Comparison of ENCODE assay signal across 1 cellular context in the genomic region with DNA sequence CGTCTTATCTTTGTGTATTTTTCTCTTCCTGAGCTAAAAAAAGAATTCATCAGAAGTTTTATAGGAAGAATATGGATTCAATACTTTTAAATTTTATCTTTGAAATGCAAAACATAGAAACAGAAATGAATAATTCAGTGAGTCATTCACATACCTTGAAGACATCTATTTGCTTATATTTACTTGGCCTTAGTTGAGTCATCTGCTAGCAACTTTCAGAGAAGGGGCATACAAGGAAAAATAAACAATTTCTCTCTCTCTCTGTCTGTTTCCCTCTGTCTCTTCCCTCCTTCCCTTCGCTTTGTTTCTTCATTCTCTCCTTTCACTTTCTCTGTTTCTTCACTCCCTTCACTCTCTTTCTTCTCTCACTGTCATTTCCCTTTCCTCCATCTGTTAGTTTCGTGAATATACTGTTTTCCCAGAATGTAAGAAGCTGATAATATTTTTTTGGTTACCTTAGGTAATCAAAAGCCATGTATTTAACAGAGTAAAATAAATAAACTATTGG.
TF ChIP-seq lines count a peak whose summit lies in the region.

No MANE protein-coding gene starts in this region.

TF ChIP-seq in H1, 55 proteins besides CTCF, POLR2A, EP300 and RAD21:
- TF ChIP-seq SIRT6 (IDR thresholded peaks at IDR 0.05; ENCODE audit: low read length) (no peak), GTF2F1 (IDR thresholded peaks at IDR 0.05; ENCODE audit: borderline replicate concordance, low read depth, low read length) (no peak), CTBP2 (IDR thresholded peaks at IDR 0.05; ENCODE audit: borderline replicate concordance, insufficient read depth, insufficient read length, low read length) (no peak), CREB1 (IDR thresholded peaks at IDR 0.05) (no peak)
- TF ChIP-seq, protein P1, sequence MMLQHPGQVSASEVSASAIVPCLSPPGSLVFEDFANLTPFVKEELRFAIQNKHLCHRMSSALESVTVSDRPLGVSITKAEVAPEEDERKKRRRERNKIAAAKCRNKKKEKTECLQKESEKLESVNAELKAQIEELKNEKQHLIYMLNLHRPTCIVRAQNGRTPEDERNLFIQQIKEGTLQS (IDR thresholded peaks at IDR 0.05; ENCODE audit: insufficient read depth, low read depth, low read length): no peak
